7 cellular contexts compared by ENCODE assay signal in the genomic region with DNA sequence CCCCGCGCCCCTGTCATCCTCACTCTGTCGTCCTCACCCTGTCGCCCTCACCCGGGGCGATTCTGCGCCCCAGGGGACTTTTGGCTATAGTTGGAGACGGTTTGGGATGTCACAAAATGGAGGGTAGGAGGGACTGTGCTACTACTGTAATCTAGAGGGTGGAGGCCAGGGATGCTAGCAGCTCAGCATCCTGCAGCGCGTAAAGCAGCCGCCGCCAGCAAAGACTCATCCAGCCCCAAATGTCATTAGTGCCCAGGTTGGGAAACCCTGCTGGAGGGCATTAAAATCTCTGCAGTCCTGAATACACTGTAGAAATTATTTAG.
DNase-seq lines count a peak whose midpoint lies in the region; ATAC-seq and TF ChIP-seq lines count a peak whose summit lies in the region.

No MANE protein-coding gene starts in this region.

- H3K36me3 ChIP-seq in OCI-LY3 (replicated peaks; ENCODE audit: low read depth, low read length) = peaks cover 32% of the 10 kb centered on the region
- peaks cover 20% of the 10 kb centered on the region for H3K36me3 ChIP-seq in endocrine pancreas (ENCODE audit: control insufficient read depth, insufficient read depth, low read length)
- peaks cover 35% of the 10 kb centered on the region for H3K36me3 ChIP-seq in neuron (ENCODE audit: insufficient read depth, low read length)

- H3K9me3 ChIP-seq in OCI-LY3 (ENCODE audit: insufficient read depth, low read length) = no peaks in the 10 kb centered on the region
- no peaks in the 10 kb centered on the region for H3K9me3 ChIP-seq in endocrine pancreas (ENCODE audit: control insufficient read depth, low read length)
- peaks cover 14% of the 10 kb centered on the region for H3K9me3 ChIP-seq in neuron (ENCODE audit: low read length)

- H3K4me2 ChIP-seq in OCI-LY3 (ENCODE audit: low read length) = peak overlapping the region; percentile 90

- H3K27me3 ChIP-seq in OCI-LY3 (ENCODE audit: low read depth, low read length) (no peaks in the 10 kb centered on the region), endocrine pancreas (ENCODE audit: control insufficient read depth, insufficient read depth, low read length) (no peaks in the 10 kb centered on the region), neuron (ENCODE audit: insufficient read depth, low read length) (no peaks in the 10 kb centered on the region)

- H2AFZ ChIP-seq in OCI-LY3 (ENCODE audit: low read depth, low read length) = peak overlapping the region; percentile 99
- H2AFZ ChIP-seq in neuron (ENCODE audit: low read depth, low read length) = peak overlapping the region; percentile 96

- H3K9ac ChIP-seq in OCI-LY3 (ENCODE audit: low read length) (peak overlapping the region; percentile 86), endocrine pancreas (ENCODE audit: control insufficient read depth, insufficient read depth, low read length) (no peak overlapping the region)

- H3K4me1 ChIP-seq in OCI-LY3 (ENCODE audit: low read length) (peaks cover 8% of the 10 kb centered on the region), endocrine pancreas (ENCODE audit: control insufficient read depth, insufficient read depth, low read length) (no peaks in the 10 kb centered on the region), neuron (ENCODE audit: insufficient read depth, low read length) (peaks cover 8% of the 10 kb centered on the region)

- peak; percentile 14 for ATAC-seq in GM21423 (IDR thresholded peaks at IDR 0.05; ENCODE audit: unreplicated experiment)

- peak overlapping the region; percentile 65 for H3K27ac ChIP-seq in OCI-LY3 (ENCODE audit: low read length)

- DNase-seq in middle frontal gyrus (ENCODE audit: extremely low spot score, low spot score) (no peak), NCI-H446 (lab: John Stamatoyannopoulos, UW) (no peak), NCI-H2107 treated with DMSO at 0.1 percent for 48 hours (lab: John Stamatoyannopoulos, UW; ENCODE audit: unreplicated experiment) (no peak)

- H3K4me3 ChIP-seq in OCI-LY3 (ENCODE audit: low read length) = peak overlapping the region; percentile 93
- peak overlapping the region; percentile 72 for H3K4me3 ChIP-seq in endocrine pancreas (ENCODE audit: control insufficient read depth, insufficient read depth, low read length)
- peak overlapping the region; percentile 84 for H3K4me3 ChIP-seq in neuron (ENCODE audit: low read length)

- peaks cover 19% of the 10 kb centered on the region for H3K79me2 ChIP-seq in OCI-LY3 (ENCODE audit: low read length)

- TF ChIP-seq CTCF in OCI-LY3 (IDR thresholded peaks at IDR 0.05; ENCODE audit: low read depth, low read length) = no peak

- H4K20me1 ChIP-seq in OCI-LY3 (ENCODE audit: insufficient read depth, low read length) = no peaks in the 10 kb centered on the region
